ENCODE assay signal across 12 cellular contexts in the genomic region with DNA sequence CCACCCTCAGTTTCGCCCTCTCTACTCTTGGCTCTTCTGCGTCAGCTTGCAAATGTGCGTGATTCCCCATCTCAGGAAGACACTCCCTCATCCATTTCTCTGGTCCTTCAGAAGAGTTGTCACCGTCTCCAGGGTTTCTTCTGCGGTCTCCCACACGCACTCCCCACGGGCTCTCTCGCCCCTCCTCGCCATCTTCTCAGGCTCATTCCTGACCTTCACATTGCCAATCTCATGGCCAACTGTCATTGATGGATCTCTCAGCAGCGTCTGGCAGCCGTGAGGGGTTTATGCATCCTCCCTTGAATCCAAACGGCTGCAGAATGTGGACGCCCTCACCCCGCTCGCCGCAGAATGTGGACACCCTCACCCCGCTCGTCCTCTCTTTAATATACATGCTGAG.
"Had no signal": no experiment of that assay in that cellular context is flagged by ENCODE, and none has a peak within 500 bp of the region (broad histone marks: within the 10 kb centered on the region; RNA-seq: fewer than 3 reads in every experiment).

No MANE protein-coding gene starts in this region.

- H3K27me3 ChIP-seq: sigmoid colon had no signal

- DNase-seq: activated CD4-positive, alpha-beta T cell treated with anti-CD3 and anti-CD28 coated beads for 48 hours; activated naive CD4-positive, alpha-beta T cell treated with anti-CD3 and anti-CD28 coated beads for 36 hours; cortex of kidney; effector memory CD8-positive, alpha-beta T cell; immature natural killer cell; left cardiac atrium; natural killer cell; sigmoid colon; stimulated activated CD4-positive, alpha-beta T cell treated with anti-CD3 and anti-CD28 coated beads, Interleukin-2, amount 100 ng/mL, for 48 hours had no signal

- H3K4me1 Mint-ChIP-seq: central memory CD8-positive, alpha-beta T cell had no signal

- H3K4me3 Mint-ChIP-seq: activated naive CD4-positive, alpha-beta T cell treated with anti-CD3 and anti-CD28 coated beads for 36 hours; central memory CD8-positive, alpha-beta T cell; effector memory CD8-positive, alpha-beta T cell; immature natural killer cell; natural killer cell; stimulated activated naive CD8-positive, alpha-beta T cell treated with anti-CD3 and anti-CD28 coated beads, Interleukin-15, Interleukin-2, amounts not matched to agents 100 ng/mL and 50 ng/mL, for 24 hours had no signal

- H3K4me3 ChIP-seq: sigmoid colon, thoracic aorta had no signal

- H3K9me3 Mint-ChIP-seq: activated naive CD4-positive, alpha-beta T cell treated with anti-CD3 and anti-CD28 coated beads for 36 hours; central memory CD8-positive, alpha-beta T cell; effector memory CD8-positive, alpha-beta T cell; natural killer cell; stimulated activated naive CD8-positive, alpha-beta T cell treated with anti-CD3 and anti-CD28 coated beads, Interleukin-15, Interleukin-2, amounts not matched to agents 100 ng/mL and 50 ng/mL, for 24 hours had no signal

- H3K27me3 Mint-ChIP-seq: stimulated activated naive CD8-positive, alpha-beta T cell treated with anti-CD3 and anti-CD28 coated beads, Interleukin-15, Interleukin-2, amounts not matched to agents 100 ng/mL and 50 ng/mL, for 24 hours had no signal

- H3K27ac Mint-ChIP-seq: activated naive CD4-positive, alpha-beta T cell treated with anti-CD3 and anti-CD28 coated beads for 36 hours; effector memory CD8-positive, alpha-beta T cell; natural killer cell; stimulated activated naive CD8-positive, alpha-beta T cell treated with anti-CD3 and anti-CD28 coated beads, Interleukin-15, Interleukin-2, amounts not matched to agents 100 ng/mL and 50 ng/mL, for 24 hours had no signal

- H3K9me3 ChIP-seq: sigmoid colon, thoracic aorta had no signal

- H3K36me3 ChIP-seq: thoracic aorta had no signal

- H3K36me3 Mint-ChIP-seq: immature natural killer cell, natural killer cell had no signal

- ATAC-seq: effector memory CD8-positive, alpha-beta T cell; natural killer cell had no signal

- H3K27ac ChIP-seq: sigmoid colon, thoracic aorta had no signal
